11 cellular contexts compared by ENCODE assay signal in genomic region chr5:177428574-177429217, GRCh38. TPM values are rescaled to one million over a fixed set of nuclear protein-coding genes. Genes with fewer than 3 reads are reported as not detected.
DNase-seq lines count a peak whose midpoint lies in the region; ATAC-seq, FAIRE-seq and TF ChIP-seq lines count a peak whose summit lies in the region.
"Had no signal": no experiment of that assay in that cellular context is flagged by ENCODE, and none has a peak within 500 bp of the region (broad histone marks: within the 10 kb centered on the region; RNA-seq: fewer than 3 reads in every experiment).

No MANE protein-coding gene starts in this region.

- H3K9me3 Mint-ChIP-seq in activated T-helper 17 cell treated with anti-CD3 and anti-CD28 coated beads, Interleukin-2, amount 50 U/mL, for 72 hours, result no peaks in the 10 kb centered on the region

- no peak overlapping the region for H2AFZ ChIP-seq in neuronal stem cell (ENCODE audit: low read length)

- H3K27ac Mint-ChIP-seq in activated T-helper 17 cell treated with anti-CD3 and anti-CD28 coated beads, Interleukin-2, amount 50 U/mL, for 72 hours, result peak overlapping the region; percentile 75

- peaks cover 4% of the 10 kb centered on the region for H3K79me1 ChIP-seq in neuronal stem cell (ENCODE audit: low read depth, low read length)

- no peak overlapping the region for H3K4ac ChIP-seq in neuronal stem cell (ENCODE audit: low read length)

- H2BK15ac ChIP-seq in neuronal stem cell (ENCODE audit: low read length), result no peak overlapping the region

- no CpG with 5 or more reads among the region's 10 CpGs for WGBS in neuronal stem cell (ENCODE audit: extremely low coverage in 2 of 2, insufficient read length in 2 of 2, insufficient replicate concordance in 1 of 2), 2 donors

- no peak for FAIRE-seq in D721Med (lab: Jason Lieb, UNC)

- H3K9ac ChIP-seq in BLaER1 (peak overlapping the region; percentile 99), muscle layer of colon (ENCODE audit: low read length) (no peak overlapping the region), neuronal stem cell (ENCODE audit: low read depth, low read length, poor library complexity) (no peak overlapping the region)

- no peak for DNase-seq in GM12865 (ENCODE audit: low read depth)
- no peak for DNase-seq in D721Med (ENCODE audit: insufficient read length, low spot score)
- DNase-seq in neuronal stem cell (ENCODE audit: low spot score), result no peak

- no peak for TF ChIP-seq CTCF in GM12865 (IDR thresholded peaks at IDR 0.05; ENCODE audit: insufficient read depth, low read depth, low read length, missing control alignments)
- TF ChIP-seq CTCF in D721Med (IDR thresholded peaks at IDR 0.05; ENCODE audit: insufficient read depth, missing control alignments), result no peak

- H3K4me2 ChIP-seq in BLaER1, result peak overlapping the region; percentile 98
- no peak overlapping the region for H3K4me2 ChIP-seq in neuronal stem cell (ENCODE audit: insufficient read depth, low read length, poor library complexity, severe bottlenecking)

- H2BK12ac ChIP-seq in neuronal stem cell (ENCODE audit: low read length), result no peak overlapping the region

- H2BK120ac ChIP-seq in neuronal stem cell (ENCODE audit: low read depth, low read length), result no peak overlapping the region

- peaks cover 75% of the 10 kb centered on the region for H3K4me1 ChIP-seq in BLaER1
- H3K4me1 ChIP-seq in muscle layer of colon (ENCODE audit: insufficient read depth, low read length), result peaks cover 38% of the 10 kb centered on the region
- H3K4me1 ChIP-seq in neuronal stem cell (ENCODE audit: control insufficient read depth in 2 of 2, insufficient read depth in 1 of 2, low read depth in 1 of 2, low read length in 2 of 2), result peaks cover 15 to 16% of the 10 kb centered on the region in 2 donors

- no peak overlapping the region for H4K8ac ChIP-seq in neuronal stem cell (ENCODE audit: low read depth, low read length)

- H3K27me3 ChIP-seq in BLaER1, result no peaks in the 10 kb centered on the region
- no peaks in the 10 kb centered on the region for H3K27me3 ChIP-seq in muscle layer of colon (ENCODE audit: control insufficient read depth in 1 of 2, insufficient read depth in 2 of 2, low read length in 2 of 2)
- H3K27me3 ChIP-seq in neuronal stem cell (ENCODE audit: control insufficient read depth in 3 of 3, insufficient read depth in 3 of 3, low read depth in 1 of 3, low read length in 3 of 3), result peaks cover 0 to 4% (median 0%) of the 10 kb centered on the region in 3 experiments

- H3K23ac ChIP-seq in neuronal stem cell (ENCODE audit: low read depth, low read length, poor library complexity), result no peak overlapping the region

- H4K91ac ChIP-seq in neuronal stem cell (ENCODE audit: low read depth, low read length, poor library complexity), result no peak overlapping the region

- H3K4me3 Mint-ChIP-seq in activated T-helper 17 cell treated with anti-CD3 and anti-CD28 coated beads, Interleukin-2, amount 50 U/mL, for 72 hours, result peak overlapping the region; percentile 97

- H3K4me1 Mint-ChIP-seq in activated T-helper 17 cell treated with anti-CD3 and anti-CD28 coated beads, Interleukin-2, amount 50 U/mL, for 72 hours, result peaks cover 32% of the 10 kb centered on the region

- H3K18ac ChIP-seq in neuronal stem cell (ENCODE audit: low read length), result no peak overlapping the region

- H3K9me3 ChIP-seq in BLaER1 (no peaks in the 10 kb centered on the region), muscle layer of colon (ENCODE audit: low read length) (no peaks in the 10 kb centered on the region), neuronal stem cell (replicated peaks in 1 of 2; ENCODE audit: control insufficient read depth in 2 of 2, insufficient read depth in 1 of 2, low read depth in 1 of 2, low read length in 2 of 2) (no peaks in the 10 kb centered on the region)

- no peak overlapping the region for H2AK5ac ChIP-seq in neuronal stem cell (ENCODE audit: low read depth, low read length)

- peak overlapping the region; percentile 99 for H3K27ac ChIP-seq in BLaER1
- H3K27ac ChIP-seq in muscle layer of colon (ENCODE audit: low read depth, low read length), result peak overlapping the region; percentile 41
- no peak overlapping the region for H3K27ac ChIP-seq in neuronal stem cell (replicated peaks; ENCODE audit: low read length)

- no peak overlapping the region for H2BK5ac ChIP-seq in neuronal stem cell (ENCODE audit: low read length)

- no peak overlapping the region for H3K14ac ChIP-seq in neuronal stem cell (ENCODE audit: low read length)

- H3K36me3 ChIP-seq in BLaER1 (peaks cover 16% of the 10 kb centered on the region), muscle layer of colon (ENCODE audit: insufficient read depth, low read length) (peaks cover 26% of the 10 kb centered on the region), neuronal stem cell (replicated peaks in 1 of 2; ENCODE audit: control insufficient read depth in 2 of 2, insufficient read depth in 2 of 2, low read length in 2 of 2) (peaks cover 19 to 41% of the 10 kb centered on the region in 2 donors)

- peak overlapping the region; percentile 97 for H3K4me3 ChIP-seq in BLaER1
- H3K4me3 ChIP-seq in GM12865 (ENCODE audit: low read depth, low read length), result peak overlapping the region; percentile 87
- no peak overlapping the region for H3K4me3 ChIP-seq in muscle layer of colon (ENCODE audit: low read depth in 1 of 2, low read length in 2 of 2)
- no peak overlapping the region for H3K4me3 ChIP-seq in neuronal stem cell (ENCODE audit: low read length in 2 of 2)

- no peaks in the 10 kb centered on the region for H3K27me3 Mint-ChIP-seq in activated T-helper 17 cell treated with anti-CD3 and anti-CD28 coated beads, Interleukin-2, amount 50 U/mL, for 72 hours

- ATAC-seq in activated T-helper 17 cell treated with anti-CD3 and anti-CD28 coated beads, Interleukin-2, amount 50 U/mL, for 72 hours (replicated peaks), result no peak
- ATAC-seq in GM19328 (IDR thresholded peaks at IDR 0.05; ENCODE audit: unreplicated experiment), result no peak
- ATAC-seq in GM21529 (IDR thresholded peaks at IDR 0.05; ENCODE audit: unreplicated experiment), result no peak

- H4K20me1 ChIP-seq in BLaER1, result peaks cover 20% of the 10 kb centered on the region

- peaks cover 75% of the 10 kb centered on the region for H3K36me3 Mint-ChIP-seq in activated T-helper 17 cell treated with anti-CD3 and anti-CD28 coated beads, Interleukin-2, amount 50 U/mL, for 72 hours (ENCODE audit: low read depth)

RNA-seq across cellular contexts. Expression of gene GRK6, which starts 2.2 kb away (rescaled TPM):
- 100 to 1,000 TPM; 108 to 130 TPM for total RNA-seq in activated T-helper 17 cell treated with anti-CD3 and anti-CD28 coated beads, Interleukin-2, amount 50 U/mL, for 72 hours
- polyA plus RNA-seq in neuronal stem cell (2013, experiment 1 of 2), result 27.8 TPM
- 27.7 TPM for polyA plus RNA-seq in neuronal stem cell (2013, experiment 2 of 2)

RNA-seq across cellular contexts. Expression of gene PRR7, which starts 17.9 kb away (rescaled TPM):
- 10 to 100 TPM in 1 of 2 donors, 1 to 10 TPM in 1; 8.2 to 13.6 TPM for total RNA-seq in activated T-helper 17 cell treated with anti-CD3 and anti-CD28 coated beads, Interleukin-2, amount 50 U/mL, for 72 hours
- 26.8 TPM for polyA plus RNA-seq in neuronal stem cell (2013, experiment 1 of 2)
- 26.8 TPM for polyA plus RNA-seq in neuronal stem cell (2013, experiment 2 of 2)

RNA-seq across cellular contexts. Expression of gene F12, which starts 19.3 kb away (rescaled TPM):
- total RNA-seq in activated T-helper 17 cell treated with anti-CD3 and anti-CD28 coated beads, Interleukin-2, amount 50 U/mL, for 72 hours, result 1 to 10 TPM; 3.7 to 4.6 TPM
- polyA plus RNA-seq in neuronal stem cell (2013, experiment 1 of 2), result 2.1 TPM
- 2.5 TPM for polyA plus RNA-seq in neuronal stem cell (2013, experiment 2 of 2)

RNA-seq across cellular contexts. Expression of gene PFN3, which starts 28.2 kb away (rescaled TPM):
- not detected for total RNA-seq in activated T-helper 17 cell treated with anti-CD3 and anti-CD28 coated beads, Interleukin-2, amount 50 U/mL, for 72 hours
- not detected for polyA plus RNA-seq in neuronal stem cell (2013, experiment 1 of 2)
- not detected for polyA plus RNA-seq in neuronal stem cell (2013, experiment 2 of 2)
- total RNA-seq: Daoy, glomerular endothelial cell, NCI-H460 had no signal

RNA-seq across cellular contexts. Expression of gene SLC34A1, which starts 44.5 kb away (rescaled TPM):
- total RNA-seq in activated T-helper 17 cell treated with anti-CD3 and anti-CD28 coated beads, Interleukin-2, amount 50 U/mL, for 72 hours, result 1 to 10 TPM in 1 of 2 donors, under 1 TPM in 1; 0.56 to 1.1 TPM
- polyA plus RNA-seq in neuronal stem cell (2013, experiment 1 of 2), result not detected
- polyA plus RNA-seq in neuronal stem cell (2013, experiment 2 of 2), result not detected
- total RNA-seq: Daoy, glomerular endothelial cell, NCI-H460 had no signal

Comparison
In these comparisons a context has a peak if more than half of its experiments do, and no peak if none do; other contexts are left out.
1. H3K4me3 ChIP-seq: peak in BLaER1 (single experiment) and GM12865 (single experiment); none in muscle layer of colon (0 of 2) and neuronal stem cell (0 of 2).